9 cellular contexts compared by ENCODE assay signal in the genomic region with DNA sequence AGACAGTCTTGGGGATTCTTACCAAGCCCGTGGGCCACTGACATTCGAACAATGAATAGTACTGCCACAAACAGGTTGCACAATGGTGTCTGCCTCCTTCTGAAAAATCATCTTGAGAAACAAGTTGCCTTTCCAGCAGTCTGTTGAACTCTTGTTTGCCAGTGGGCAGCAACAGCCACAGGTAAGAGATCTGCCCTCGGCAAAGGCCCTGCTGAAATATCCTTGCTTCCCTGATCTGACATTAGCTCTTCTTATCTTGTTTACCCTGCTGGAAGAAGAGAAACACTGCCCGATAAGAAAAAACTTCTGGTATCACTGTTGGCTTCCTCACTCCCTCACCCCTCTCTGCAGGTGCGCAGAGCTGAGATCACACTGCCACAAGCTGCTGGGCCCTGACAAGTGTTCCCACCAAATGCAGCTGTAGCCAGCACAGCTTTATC. TPM values are rescaled to one million over a fixed set of nuclear protein-coding genes. Genes with fewer than 3 reads are reported as not detected.
A peak's percentile ranks its signal among the peaks of the same experiment; 100 is the strongest.
DNase-seq lines count a peak whose midpoint lies in the region; ATAC-seq, FAIRE-seq and TF ChIP-seq lines count a peak whose summit lies in the region.
"Had no signal": no experiment of that assay in that cellular context is flagged by ENCODE, and none has a peak within 500 bp of the region (broad histone marks: within the 10 kb centered on the region; RNA-seq: fewer than 3 reads in every experiment).

No MANE protein-coding gene starts in this region.

- no peaks in the 10 kb centered on the region for H3K9me3 ChIP-seq in right atrium auricular region
- H3K9me3 ChIP-seq in astrocyte (ENCODE audit: insufficient read depth, low read depth, low read length) = no peaks in the 10 kb centered on the region
- no peaks in the 10 kb centered on the region for H3K9me3 ChIP-seq in lower lobe of right lung
- H3K9me3 ChIP-seq in upper lobe of right lung = no peaks in the 10 kb centered on the region

- peaks cover 11% of the 10 kb centered on the region for H3K79me2 ChIP-seq in astrocyte (ENCODE audit: insufficient read depth, low read length)

- H3K27me3 Mint-ChIP-seq in astrocyte (ENCODE audit: low read depth, unreplicated experiment) = no peaks in the 10 kb centered on the region
- H3K27me3 Mint-ChIP-seq: activated CD4-positive, alpha-beta memory T cell treated with anti-CD3 and anti-CD28 coated beads, Interleukin-2, amount 10 ng/mL, durations not matched to agents 7 days and 5 days had no signal

- H4K20me1 ChIP-seq in astrocyte (ENCODE audit: insufficient read depth, low read length) = no peaks in the 10 kb centered on the region

- TF ChIP-seq CTCF in right atrium auricular region (IDR thresholded peaks at IDR 0.05) = no peak
- TF ChIP-seq CTCF in astrocyte (IDR thresholded peaks at IDR 0.05; ENCODE audit: insufficient read depth, low read depth, low read length) = no peak
- no peak for TF ChIP-seq CTCF in lower lobe of right lung (IDR thresholded peaks at IDR 0.05)
- no peak for TF ChIP-seq CTCF in upper lobe of right lung (IDR thresholded peaks at IDR 0.05)

- H2AFZ ChIP-seq in astrocyte (ENCODE audit: low read depth, low read length) = no peak overlapping the region

- intact Hi-C loops in cardiac septum (cut with DNase I) (loop anchor here (10.0 kb wide), 1 partner anchor 109 kb away; no protein-coding TSS in a partner anchor), lower lobe of right lung (cut with DNase I) (no loop called here), upper lobe of right lung (cut with DNase I) (no loop called here)

- H3K4me3 ChIP-seq in right atrium auricular region (peak overlapping the region; percentile 35 to 53), astrocyte (ENCODE audit: insufficient read depth, low read depth, low read length) (peak overlapping the region; percentile 62), lower lobe of right lung (peak overlapping the region; percentile 54), upper lobe of right lung (peak overlapping the region; percentile 49)

- peak in 1 of 2 donors; percentile 16 for ATAC-seq in lower lobe of right lung
- ATAC-seq in upper lobe of right lung = peak; percentile 43
- no peak for ATAC-seq in GM21528 (IDR thresholded peaks at IDR 0.05; ENCODE audit: low FRiP score, unreplicated experiment)

- no peaks in the 10 kb centered on the region for H3K36me3 Mint-ChIP-seq in astrocyte (ENCODE audit: low read depth, unreplicated experiment)

- H3K9ac ChIP-seq in astrocyte (ENCODE audit: low read length) = peak overlapping the region; percentile 84

- H3K4me2 ChIP-seq in astrocyte (ENCODE audit: low read length) = peak overlapping the region; percentile 92

- H3K4me1 Mint-ChIP-seq in astrocyte (ENCODE audit: low read depth, unreplicated experiment) = peaks cover 61% of the 10 kb centered on the region

- peak overlapping the region; percentile 83 for H3K27ac Mint-ChIP-seq in astrocyte (ENCODE audit: unreplicated experiment)
- H3K27ac Mint-ChIP-seq: activated CD4-positive, alpha-beta memory T cell treated with anti-CD3 and anti-CD28 coated beads, Interleukin-2, amount 10 ng/mL, durations not matched to agents 7 days and 5 days had no signal

- DNase-seq in right atrium auricular region (ENCODE audit: low spot score) (no peak), cardiac septum (ENCODE audit: low spot score) (no peak), astrocyte (ENCODE audit: low read depth) (no peak), lower lobe of right lung (no peak), upper lobe of right lung (no peak), HuH-7.5 (ENCODE audit: low spot score) (no peak), HuH-7 (ENCODE audit: low spot score) (no peak)
- DNase-seq: activated CD4-positive, alpha-beta memory T cell treated with anti-CD3 and anti-CD28 coated beads, Interleukin-2, amount 10 ng/mL, durations not matched to agents 7 days and 5 days had no signal

- H3K4me1 ChIP-seq in right atrium auricular region (peaks cover 3 to 47% of the 10 kb centered on the region in 2 donors), astrocyte (ENCODE audit: insufficient read depth, low read length) (peaks cover 45% of the 10 kb centered on the region), lower lobe of right lung (peaks cover 54% of the 10 kb centered on the region), upper lobe of right lung (peaks cover 29% of the 10 kb centered on the region)

- peak overlapping the region; percentile 84 for H3K4me3 Mint-ChIP-seq in astrocyte (ENCODE audit: unreplicated experiment)
- H3K4me3 Mint-ChIP-seq: activated CD4-positive, alpha-beta memory T cell treated with anti-CD3 and anti-CD28 coated beads, Interleukin-2, amount 10 ng/mL, durations not matched to agents 7 days and 5 days had no signal

- H3K36me3 ChIP-seq in right atrium auricular region (no peaks in the 10 kb centered on the region), astrocyte (ENCODE audit: insufficient read depth, low read length) (no peaks in the 10 kb centered on the region), lower lobe of right lung (no peaks in the 10 kb centered on the region), upper lobe of right lung (no peaks in the 10 kb centered on the region)

- no peaks in the 10 kb centered on the region for H3K9me3 Mint-ChIP-seq in astrocyte (ENCODE audit: unreplicated experiment)
- H3K9me3 Mint-ChIP-seq: activated CD4-positive, alpha-beta memory T cell treated with anti-CD3 and anti-CD28 coated beads, Interleukin-2, amount 10 ng/mL, durations not matched to agents 7 days and 5 days had no signal

- no peak for FAIRE-seq in astrocyte (lab: Jason Lieb, UNC)

- H3K27ac ChIP-seq in right atrium auricular region = peak overlapping the region; percentile 72
- peak overlapping the region; percentile 11 for H3K27ac ChIP-seq in astrocyte (ENCODE audit: low read depth, low read length)
- peak overlapping the region; percentile 68 for H3K27ac ChIP-seq in lower lobe of right lung
- H3K27ac ChIP-seq in upper lobe of right lung = peak overlapping the region; percentile 75

- no peaks in the 10 kb centered on the region for H3K27me3 ChIP-seq in right atrium auricular region
- H3K27me3 ChIP-seq in astrocyte (ENCODE audit: insufficient read depth, low read length) = no peaks in the 10 kb centered on the region
- H3K27me3 ChIP-seq in lower lobe of right lung (ENCODE audit: low read depth) = no peaks in the 10 kb centered on the region
- no peaks in the 10 kb centered on the region for H3K27me3 ChIP-seq in upper lobe of right lung

RNA-seq across cellular contexts. Expression of a gene that starts 2.0 kb away (rescaled TPM):
- total RNA-seq in right atrium auricular region (10 to 100 TPM; 79.6 to 80.5 TPM), cardiac septum (30.6 TPM), astrocyte (43.5 and 56.3 TPM in 2 replicates), lower lobe of right lung (153 TPM), upper lobe of right lung (170 TPM)

Comparison
In these comparisons a context has a peak if more than half of its experiments do, and no peak if none do; other contexts are left out.
1. H3K27ac ChIP-seq: peak in every context shown above with its lines; median percentile 75 in upper lobe of right lung; 72 in right atrium auricular region; 68 in lower lobe of right lung; 11 in astrocyte.